Comparison of ENCODE assay signal across 12 cellular contexts in the genomic region with DNA sequence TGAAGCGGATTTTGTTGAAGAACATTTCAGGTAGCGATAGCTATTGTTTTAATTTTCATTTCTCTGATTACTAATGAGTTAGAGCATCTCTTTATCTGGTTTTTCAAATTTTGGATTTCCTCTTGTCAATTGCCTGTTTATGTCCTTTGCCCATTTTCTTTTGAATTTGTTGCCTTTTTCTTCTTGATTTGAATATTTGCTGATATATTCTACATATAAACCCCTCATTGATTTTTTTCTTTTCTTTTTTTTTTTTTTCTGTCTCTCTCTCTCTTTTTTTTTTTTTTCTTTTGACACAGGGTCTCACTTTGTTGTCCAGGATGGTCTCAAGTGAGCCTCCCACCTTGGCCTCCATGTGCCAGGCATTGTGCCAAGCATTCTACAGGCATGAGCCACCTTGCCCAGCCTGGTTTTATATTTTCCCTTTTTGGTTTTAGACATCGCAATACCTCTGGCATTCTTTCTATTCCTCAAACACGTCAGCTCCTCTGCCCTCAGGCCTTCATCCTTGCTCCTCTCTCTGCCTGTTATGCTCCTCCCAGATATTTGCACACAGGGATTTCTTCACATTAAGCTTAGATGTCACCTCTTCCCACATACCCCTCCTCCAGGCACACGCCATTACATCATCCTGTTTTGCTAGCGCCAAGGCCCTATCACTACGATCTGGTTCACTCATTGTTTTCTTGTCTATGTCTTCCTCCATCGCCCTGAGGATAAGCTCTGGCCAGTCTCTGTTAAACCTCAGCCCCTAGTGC. TPM values are rescaled to one million over a fixed set of nuclear protein-coding genes. Genes with fewer than 3 reads are reported as not detected.
DNase-seq lines count a peak whose midpoint lies in the region; ATAC-seq, FAIRE-seq and TF ChIP-seq lines count a peak whose summit lies in the region.
"Had no signal": no experiment of that assay in that cellular context is flagged by ENCODE, and none has a peak within 500 bp of the region (broad histone marks: within the 10 kb centered on the region; RNA-seq: fewer than 3 reads in every experiment).

No MANE protein-coding gene starts in this region.

- no peak overlapping the region for H4K5ac ChIP-seq in H1 (ENCODE audit: insufficient read length, low read depth, low read length)

- H3K4me1 Mint-ChIP-seq in immature natural killer cell: peaks cover 18 to 21% of the 10 kb centered on the region in 2 donors

- intact Hi-C loops in PC-9 (cut with micrococcal nuclease; ENCODE audit: unreplicated experiment): loop anchor here (1.0 kb wide), 2 partner anchors 33 to 44 kb away; no protein-coding TSS in a partner anchor
- intact Hi-C loops in adrenal gland (cut with DNase I): no loop called here
- intact Hi-C loops in uterus (cut with DNase I; ENCODE audit: low total_unique reads): no loop called here

- H3K4me1 ChIP-seq in PC-9 (replicated peaks; ENCODE audit: insufficient read depth): peaks cover 25% of the 10 kb centered on the region
- peaks cover 0 to 12% (median 5%) of the 10 kb centered on the region in 4 experiments; a peak in 4 of 7 replicates for H3K4me1 ChIP-seq in H1 (replicated peaks in 1 of 4; ENCODE audit: control insufficient read depth in 3 of 4, insufficient read depth in 4 of 4, low read length in 3 of 4)
- peaks cover 16% of the 10 kb centered on the region for H3K4me1 ChIP-seq in parathyroid adenoma
- no peaks in the 10 kb centered on the region for H3K4me1 ChIP-seq in adrenal gland (replicated peaks in 1 of 2)
- H3K4me1 ChIP-seq in uterus: no peaks in the 10 kb centered on the region

- no peaks in the 10 kb centered on the region for H3K27me3 ChIP-seq in PC-9 (ENCODE audit: insufficient read depth, low read depth)
- H3K27me3 ChIP-seq in H1 (replicated peaks in 1 of 4; ENCODE audit: control insufficient read depth in 3 of 4, extremely low read depth in 1 of 4, insufficient read depth in 3 of 4, low read length in 3 of 4): peaks cover 32 to 54% (median 47%) of the 10 kb centered on the region in 4 experiments
- H3K27me3 ChIP-seq in parathyroid adenoma (ENCODE audit: control insufficient read depth, insufficient read depth, low read length): no peaks in the 10 kb centered on the region
- H3K27me3 ChIP-seq in adrenal gland: no peaks in the 10 kb centered on the region
- no peaks in the 10 kb centered on the region for H3K27me3 ChIP-seq in uterus

- H3K56ac ChIP-seq in H1 (replicated peaks; ENCODE audit: insufficient read length, low read depth, low read length): no peak overlapping the region

- no peak overlapping the region for H3K4me3 Mint-ChIP-seq in immature natural killer cell

- no peak overlapping the region for H3K23ac ChIP-seq in H1 (ENCODE audit: insufficient read length)

- H3K27me3 Mint-ChIP-seq in immature natural killer cell (ENCODE audit: low read depth in 3 of 3): peaks cover 2 to 7% (median 2%) of the 10 kb centered on the region in 3 donors

- TF ChIP-seq CTCF in PC-9 (conservative IDR thresholded peaks at IDR 0.05): no peak
- no peak for TF ChIP-seq CTCF in H1 (IDR thresholded peaks at IDR 0.05; ENCODE audit: control extremely low read depth in 1 of 3, insufficient read depth in 1 of 3, low read depth in 1 of 3, low read length in 3 of 3)
- TF ChIP-seq CTCF in parathyroid adenoma (IDR thresholded peaks at IDR 0.05): no peak
- TF ChIP-seq CTCF in adrenal gland (IDR thresholded peaks at IDR 0.05): no peak
- TF ChIP-seq CTCF in uterus (IDR thresholded peaks at IDR 0.05): no peak

- no peak for TF ChIP-seq RAD21 in H1 (IDR thresholded peaks at IDR 0.05 in 1 of 2, conservative IDR thresholded peaks at IDR 0.05 in 1 of 2; ENCODE audit: low read depth in 2 of 2, low read length in 2 of 2)

- H3K27ac ChIP-seq in PC-9: peak overlapping the region; percentile 86
- no peak overlapping the region for H3K27ac ChIP-seq in H1 (ENCODE audit: low read depth, low read length)
- H3K27ac ChIP-seq in parathyroid adenoma: peak overlapping the region; percentile 21
- no peak overlapping the region for H3K27ac ChIP-seq in adrenal gland
- H3K27ac ChIP-seq in uterus: no peak overlapping the region

- H3K36me3 ChIP-seq in PC-9 (ENCODE audit: low read depth): no peaks in the 10 kb centered on the region
- no peaks in the 10 kb centered on the region for H3K36me3 ChIP-seq in H1 (ENCODE audit: control insufficient read depth in 2 of 4, insufficient read depth in 4 of 4, low read length in 3 of 4)
- no peaks in the 10 kb centered on the region for H3K36me3 ChIP-seq in parathyroid adenoma (ENCODE audit: control insufficient read depth, insufficient read depth, low read length)
- H3K36me3 ChIP-seq in adrenal gland (replicated peaks in 1 of 2): no peaks in the 10 kb centered on the region
- no peaks in the 10 kb centered on the region for H3K36me3 ChIP-seq in uterus

- H3K9ac ChIP-seq in H1 (replicated peaks in 1 of 4; ENCODE audit: extremely low read depth in 1 of 4, low read depth in 3 of 4, low read length in 3 of 4): no peak overlapping the region
- H3K9ac ChIP-seq in parathyroid adenoma: no peak overlapping the region

- H3K4ac ChIP-seq in H1 (replicated peaks; ENCODE audit: insufficient read length, low read depth, low read length): no peak overlapping the region

- no peak overlapping the region for H2AK5ac ChIP-seq in H1 (ENCODE audit: low read depth, low read length)

- H4K20me1 ChIP-seq in PC-9 (ENCODE audit: insufficient read depth): no peaks in the 10 kb centered on the region
- H4K20me1 ChIP-seq in H1 (replicated peaks in 1 of 2; ENCODE audit: control insufficient read depth in 1 of 2, insufficient read depth in 2 of 2, low read length in 2 of 2): peaks cover 2 to 9% of the 10 kb centered on the region in 2 experiments

- H3K9me3 Mint-ChIP-seq in immature natural killer cell: peaks cover 0 to 1% (median 0%) of the 10 kb centered on the region in 6 donors
- H3K9me3 Mint-ChIP-seq: naive B cell had no signal

- H3K36me3 Mint-ChIP-seq in immature natural killer cell: peaks cover 4 to 7% (median 7%) of the 10 kb centered on the region in 3 donors

- BruUV-seq in PC-9 (replicated peaks; lab: Mats Ljungman, UMichigan): no TSS peak

- CTCF ChIA-PET in PC-9 (lab: Charles Lee) (interaction anchor here (0.5 to 0.8 kb wide), 3 partner anchors 44 to 575 kb away, joined by 3 to 6 read pairs (median 3); a partner anchor contains a TSS), H1 (lab: Charles Lee; ENCODE audit: partially characterized antibody) (interaction anchor here (0.9 to 14.7 kb wide), 9 partner anchors 8 to 169 kb away, joined by 3 to 142 read pairs (median 3); a partner anchor contains a TSS)

- no peak overlapping the region for H2BK15ac ChIP-seq in H1 (ENCODE audit: low read length)

- no peak overlapping the region for H2BK5ac ChIP-seq in H1 (ENCODE audit: low read depth, low read length)

- H3K14ac ChIP-seq in H1 (ENCODE audit: insufficient read length): no peak overlapping the region

- H2BK20ac ChIP-seq in H1 (ENCODE audit: low read length): 0 out of 2 replicates have a peak overlapping the region, but pooled peaks have one; percentile 21

- no peak overlapping the region for H2BK12ac ChIP-seq in H1 (ENCODE audit: low read depth, low read length)

- no peak overlapping the region for H3K4me3 ChIP-seq in PC-9
- no peak overlapping the region for H3K4me3 ChIP-seq in H1 (ENCODE audit: extremely low read depth in 1 of 4, insufficient read depth in 2 of 4, low read depth in 3 of 4, low read length in 4 of 4)
- H3K4me3 ChIP-seq in parathyroid adenoma (ENCODE audit: low read depth, low read length): no peak overlapping the region
- H3K4me3 ChIP-seq in adrenal gland: no peak overlapping the region
- no peak overlapping the region for H3K4me3 ChIP-seq in uterus

- H2AFZ ChIP-seq in PC-9 (no peak overlapping the region), H1 (ENCODE audit: low read length) (no peak overlapping the region), parathyroid adenoma (peak overlapping the region; percentile 11)

- FAIRE-seq in H1 (lab: Jason Lieb, UNC): no peak

- no peak overlapping the region for H4K8ac ChIP-seq in H1 (ENCODE audit: extremely low read depth, insufficient read depth, low read length)

- H3K9me2 ChIP-seq in PC-9 (ENCODE audit: insufficient read depth): no peaks in the 10 kb centered on the region

- no peak overlapping the region for H2BK120ac ChIP-seq in H1 (replicated peaks; ENCODE audit: low read depth, low read length)

- H3K79me2 ChIP-seq in PC-9 (ENCODE audit: low read depth) (no peaks in the 10 kb centered on the region), H1 (ENCODE audit: control insufficient read depth in 1 of 2, insufficient read depth in 2 of 2, low read length in 2 of 2) (no peaks in the 10 kb centered on the region), parathyroid adenoma (peaks cover 22% of the 10 kb centered on the region)

- H4K91ac ChIP-seq in H1 (replicated peaks; ENCODE audit: insufficient read length, low read length): no peak overlapping the region

- POLR2A ChIA-PET in PC-9 (lab: Charles Lee; ENCODE audit: unreplicated experiment) (interaction anchor here (0.6 to 0.7 kb wide), 3 partner anchors 45 to 491 kb away, joined by 3 to 6 read pairs (median 4); a partner anchor contains a TSS), H1 (lab: Charles Lee; ENCODE audit: partially characterized antibody) (interaction anchor here (0.6 to 12.7 kb wide), 4 partner anchors 8 to 23 kb away, joined by 3 to 135 read pairs (median 6); a partner anchor contains a TSS)

- no peaks in the 10 kb centered on the region; the same call in 1 of the 2 replicates for H3K79me1 ChIP-seq in H1 (ENCODE audit: low read depth, low read length)

- H3K4me2 ChIP-seq in PC-9: peak overlapping the region; percentile 66
- no peak overlapping the region; a peak in 1 of 4 replicates for H3K4me2 ChIP-seq in H1 (ENCODE audit: insufficient read depth in 1 of 2, low read depth in 2 of 2, low read length in 2 of 2)
- no peak overlapping the region for H3K4me2 ChIP-seq in parathyroid adenoma (ENCODE audit: low read length)

- WGBS in H1 (ENCODE audit: extremely low coverage in 1 of 2, insufficient coverage in 1 of 2, insufficient read length in 1 of 2, insufficient replicate concordance in 2 of 2, low coverage in 1 of 2, low lambda C conversion rate in 2 of 2, missing lambda C conversion rate in 1 of 2), 2 experiments: 84% methylated on average over 8 of the region's 8 CpGs; no CpG with 5 or more reads in 1 of the 2 experiments
- 79 to 87% (median 84%) methylated on average over 8 of the region's 8 CpGs for WGBS in adrenal gland, 4 donors

- no peak overlapping the region for H3K27ac Mint-ChIP-seq in immature natural killer cell

- TF ChIP-seq POLR2A in H1 (IDR thresholded peaks at IDR 0.05; ENCODE audit: control extremely low read depth in 1 of 2, low read depth in 2 of 2, low read length in 2 of 2) (no peak), adrenal gland (IDR thresholded peaks at IDR 0.05) (no peak), uterus (IDR thresholded peaks at IDR 0.05) (no peak)

- DNase-seq in ELR (ENCODE audit: low read depth) (peak; percentile 96), PC-9 (peak; percentile 80 to 97), H1 (ENCODE audit: low read depth in 1 of 2, low spot score in 2 of 2) (no peak), immature natural killer cell (no peak), adrenal gland (no peak), uterus (no peak)
- DNase-seq: activated T-cell treated with anti-CD3 and anti-CD28 coated beads, Interleukin-2, amount 50 U/mL, for 1 hour; DMS153; naive B cell; T-helper 9 cell had no signal

- no peak for TF ChIP-seq EP300 in H1 (IDR thresholded peaks at IDR 0.05; ENCODE audit: borderline replicate concordance in 1 of 2, low read depth in 2 of 2, low read length in 2 of 2)

- no peak overlapping the region for H3K18ac ChIP-seq in H1 (ENCODE audit: extremely low read depth, low read length)

- peaks cover 27% of the 10 kb centered on the region for H3F3A ChIP-seq in PC-9 (ENCODE audit: insufficient read depth, low read depth)

- ATAC-seq in GM19455 (IDR thresholded peaks at IDR 0.05; ENCODE audit: unreplicated experiment): no peak

- peaks cover 13% of the 10 kb centered on the region for H3K23me2 ChIP-seq in H1 (ENCODE audit: low read depth, low read length)

- H3K9me3 ChIP-seq in PC-9 (ENCODE audit: insufficient read depth, low read depth) (no peaks in the 10 kb centered on the region), H1 (ENCODE audit: insufficient read depth in 2 of 2, low read depth in 1 of 2, low read length in 1 of 2) (no peaks in the 10 kb centered on the region), parathyroid adenoma (ENCODE audit: control insufficient read depth, low read length) (no peaks in the 10 kb centered on the region), adrenal gland (replicated peaks in 1 of 3) (no peaks in the 10 kb centered on the region), uterus (no peaks in the 10 kb centered on the region)

RNA-seq across cellular contexts. Expression of a gene that starts 8.5 kb away (rescaled TPM):
- total RNA-seq in PC-9 (2021) (7.3 and 8.6 TPM in 2 replicates), adrenal gland (10 to 100 TPM; 20.7 to 40.0 (median 28.2) TPM), uterus (10 to 100 TPM in 3 of 4 donors, 1 to 10 TPM in 1; 5.3 to 24.4 (median 17.2) TPM)
- total RNA-seq in H1 (2021; fragmentation: NEBNext Ultra II Directional; extraction: Animal tissue kit (Norgen Biotek cat#: 25700)): 6.5 and 9.2 TPM in 2 replicates
- polyA plus RNA-seq in H1 (2011; rRNA removed) (5.8 and 6.1 TPM in 2 replicates), immature natural killer cell (1 to 10 TPM; 8.0 to 9.2 (median 9.1) TPM), adrenal gland (10 to 100 TPM; 10.8 to 22.6 (median 16.0) TPM)
- 3.7 TPM for polyA plus RNA-seq in H1 (2011; cell fraction: cytosol; rRNA removed)
- 9.4 TPM for polyA plus RNA-seq in H1 (2011; cell fraction: nucleus; rRNA removed)
- polyA plus RNA-seq in H1 (2012, experiment 1 of 2): 4.2 to 7.6 TPM (median 6.5 TPM) in 4 replicates
- 5.4 TPM for polyA plus RNA-seq in H1 (2012, experiment 2 of 2)
- polyA plus RNA-seq in H1 (2013, experiment 1 of 2): 4.0 TPM
- 4.0 TPM for polyA plus RNA-seq in H1 (2013, experiment 2 of 2)
- 11.7 and 15.0 TPM in 2 replicates for polyA minus RNA-seq in H1 (2011; rRNA and poly(A)+ RNA removed)
- polyA minus RNA-seq in H1 (2011; cell fraction: cytosol; rRNA and poly(A)+ RNA removed): 5.9 TPM
- 6.6 TPM for polyA minus RNA-seq in H1 (2011; cell fraction: nucleus; rRNA and poly(A)+ RNA removed)

RNA-seq across cellular contexts. Expression of a gene that starts 9.9 kb away (rescaled TPM):
- total RNA-seq in PC-9 (2021) (not detected in 2 replicates), adrenal gland (100 to 1,000 TPM; 140 to 470 (median 223) TPM), uterus (1 to 10 TPM in 1 of 4 donors, under 1 TPM in 2, not detected in 1; 0.51 to 2.1 (median 0.69) TPM)
- total RNA-seq in H1 (2021; fragmentation: NEBNext Ultra II Directional; extraction: Animal tissue kit (Norgen Biotek cat#: 25700)): not detected in 2 replicates
- polyA plus RNA-seq in H1 (2011; rRNA removed) (0.18 and 0.38 TPM in 2 replicates), immature natural killer cell (not detected), adrenal gland (100 to 1,000 TPM in 2 of 3 donors, 10 to 100 TPM in 1; 69.9 to 184 (median 122) TPM)
- polyA plus RNA-seq in H1 (2011; cell fraction: cytosol; rRNA removed): 0.26 TPM
- polyA plus RNA-seq in H1 (2011; cell fraction: nucleus; rRNA removed): 0.64 TPM
- 0.36 to 0.55 TPM (median 0.46 TPM) in 4 replicates for polyA plus RNA-seq in H1 (2012, experiment 1 of 2)
- 0.52 TPM for polyA plus RNA-seq in H1 (2012, experiment 2 of 2)
- polyA plus RNA-seq in H1 (2013, experiment 1 of 2): 0.22 TPM
- polyA plus RNA-seq in H1 (2013, experiment 2 of 2): 0.13 TPM
- 0.28 TPM in 1 of 2 replicates, not detected in the other for polyA minus RNA-seq in H1 (2011; rRNA and poly(A)+ RNA removed)
- not detected for polyA minus RNA-seq in H1 (2011; cell fraction: cytosol; rRNA and poly(A)+ RNA removed)
- 1.1 TPM for polyA minus RNA-seq in H1 (2011; cell fraction: nucleus; rRNA and poly(A)+ RNA removed)

RNA-seq across cellular contexts. Expression of a gene that starts 15.0 kb away (rescaled TPM):
- total RNA-seq in PC-9 (2021) (not detected in 2 replicates), adrenal gland (not detected), uterus (not detected)
- total RNA-seq in H1 (2021; fragmentation: NEBNext Ultra II Directional; extraction: Animal tissue kit (Norgen Biotek cat#: 25700)): not detected in 2 replicates
- polyA plus RNA-seq in H1 (2011; rRNA removed) (not detected in 2 replicates), immature natural killer cell (not detected), adrenal gland (not detected)
- not detected for polyA plus RNA-seq in H1 (2011; cell fraction: cytosol; rRNA removed)
- not detected for polyA plus RNA-seq in H1 (2011; cell fraction: nucleus; rRNA removed)
- polyA plus RNA-seq in H1 (2012, experiment 1 of 2): not detected in 4 replicates
- polyA plus RNA-seq in H1 (2012, experiment 2 of 2): not detected
- polyA plus RNA-seq in H1 (2013, experiment 1 of 2): not detected
- polyA plus RNA-seq in H1 (2013, experiment 2 of 2): not detected
- polyA minus RNA-seq in H1 (2011; rRNA and poly(A)+ RNA removed): not detected in 2 replicates
- not detected for polyA minus RNA-seq in H1 (2011; cell fraction: cytosol; rRNA and poly(A)+ RNA removed)
- not detected for polyA minus RNA-seq in H1 (2011; cell fraction: nucleus; rRNA and poly(A)+ RNA removed)

RNA-seq across cellular contexts. Expression of a gene that starts 22.7 kb away (rescaled TPM):
- 84.5 and 98.2 TPM in 2 replicates for total RNA-seq in PC-9 (2021)
- 74.0 and 75.3 TPM in 2 replicates for total RNA-seq in H1 (2021; fragmentation: NEBNext Ultra II Directional; extraction: Animal tissue kit (Norgen Biotek cat#: 25700))
- 76.1 and 92.3 TPM in 2 replicates for polyA plus RNA-seq in H1 (2011; rRNA removed)
- polyA plus RNA-seq in H1 (2011; cell fraction: cytosol; rRNA removed): 73.8 TPM
- polyA plus RNA-seq in H1 (2011; cell fraction: nucleus; rRNA removed): 73.2 TPM
- polyA plus RNA-seq in H1 (2012, experiment 1 of 2): 70.2 to 81.0 TPM (median 78.6 TPM) in 4 replicates
- 90.8 TPM for polyA plus RNA-seq in H1 (2012, experiment 2 of 2)
- polyA plus RNA-seq in H1 (2013, experiment 1 of 2): 54.0 TPM
- 54.4 TPM for polyA plus RNA-seq in H1 (2013, experiment 2 of 2)
- 64.2 and 65.9 TPM in 2 replicates for polyA minus RNA-seq in H1 (2011; rRNA and poly(A)+ RNA removed)
- polyA minus RNA-seq in H1 (2011; cell fraction: cytosol; rRNA and poly(A)+ RNA removed): 35.7 TPM
- polyA minus RNA-seq in H1 (2011; cell fraction: nucleus; rRNA and poly(A)+ RNA removed): 29.5 TPM
- 100 to 1,000 TPM in 1 of 3 donors, 10 to 100 TPM in 2; 79.0 to 134 (median 80.3) TPM for polyA plus RNA-seq in immature natural killer cell
- 100 to 1,000 TPM; 160 to 204 (median 180) TPM for total RNA-seq in adrenal gland
- polyA plus RNA-seq in adrenal gland: 100 to 1,000 TPM in 2 of 3 donors, 10 to 100 TPM in 1; 74.2 to 201 (median 111) TPM
- 10 to 100 TPM; 37.7 to 53.0 (median 41.2) TPM for total RNA-seq in uterus

RNA-seq across cellular contexts. Expression of a gene that starts 26.0 kb away (rescaled TPM):
- total RNA-seq in PC-9 (2021) (12.6 and 14.9 TPM in 2 replicates), adrenal gland (10 to 100 TPM; 35.6 to 79.8 (median 49.9) TPM), uterus (10 to 100 TPM in 1 of 4 donors, 1 to 10 TPM in 3; 1.5 to 17.6 (median 4.7) TPM)
- 7.1 and 8.7 TPM in 2 replicates for total RNA-seq in H1 (2021; fragmentation: NEBNext Ultra II Directional; extraction: Animal tissue kit (Norgen Biotek cat#: 25700))
- polyA plus RNA-seq in H1 (2011; rRNA removed) (5.3 and 5.9 TPM in 2 replicates), immature natural killer cell (1 to 10 TPM in 1 of 3 donors, under 1 TPM in 1, not detected in 1; 0.61 to 1.9 TPM), adrenal gland (100 to 1,000 TPM in 1 of 3 donors, 10 to 100 TPM in 2; 13.3 to 104 (median 15.4) TPM)
- polyA plus RNA-seq in H1 (2011; cell fraction: cytosol; rRNA removed): 3.6 TPM
- polyA plus RNA-seq in H1 (2011; cell fraction: nucleus; rRNA removed): 7.7 TPM
- 5.4 to 7.1 TPM (median 6.5 TPM) in 4 replicates for polyA plus RNA-seq in H1 (2012, experiment 1 of 2)
- polyA plus RNA-seq in H1 (2012, experiment 2 of 2): 6.1 TPM
- polyA plus RNA-seq in H1 (2013, experiment 1 of 2): 10.0 TPM
- 9.6 TPM for polyA plus RNA-seq in H1 (2013, experiment 2 of 2)
- 7.4 and 10.2 TPM in 2 replicates for polyA minus RNA-seq in H1 (2011; rRNA and poly(A)+ RNA removed)
- 4.5 TPM for polyA minus RNA-seq in H1 (2011; cell fraction: cytosol; rRNA and poly(A)+ RNA removed)
- polyA minus RNA-seq in H1 (2011; cell fraction: nucleus; rRNA and poly(A)+ RNA removed): 10.5 TPM

Comparison
In these comparisons a context has a peak if more than half of its experiments do, and no peak if none do; other contexts are left out.
1. DNase-seq: peak in ELR (single experiment) and PC-9 (2 of 2); none in H1 (0 of 2), immature natural killer cell (0 of 3), adrenal gland (0 of 7) and uterus (0 of 2).
2. H3K27ac ChIP-seq: peak in PC-9 (single experiment) and parathyroid adenoma (single experiment); none in H1 (single experiment), adrenal gland (0 of 5) and uterus (0 of 2).
3. RNA of a gene that starts 9.9 kb away (total RNA-seq): 140 to 470 TPM in adrenal gland; 0.51 to 2.1 TPM in uterus, not detected in PC-9 and not detected in H1; every median in the first group is over 10 times any median in the second.